26 cellular contexts compared by ENCODE assay signal in the genomic region with DNA sequence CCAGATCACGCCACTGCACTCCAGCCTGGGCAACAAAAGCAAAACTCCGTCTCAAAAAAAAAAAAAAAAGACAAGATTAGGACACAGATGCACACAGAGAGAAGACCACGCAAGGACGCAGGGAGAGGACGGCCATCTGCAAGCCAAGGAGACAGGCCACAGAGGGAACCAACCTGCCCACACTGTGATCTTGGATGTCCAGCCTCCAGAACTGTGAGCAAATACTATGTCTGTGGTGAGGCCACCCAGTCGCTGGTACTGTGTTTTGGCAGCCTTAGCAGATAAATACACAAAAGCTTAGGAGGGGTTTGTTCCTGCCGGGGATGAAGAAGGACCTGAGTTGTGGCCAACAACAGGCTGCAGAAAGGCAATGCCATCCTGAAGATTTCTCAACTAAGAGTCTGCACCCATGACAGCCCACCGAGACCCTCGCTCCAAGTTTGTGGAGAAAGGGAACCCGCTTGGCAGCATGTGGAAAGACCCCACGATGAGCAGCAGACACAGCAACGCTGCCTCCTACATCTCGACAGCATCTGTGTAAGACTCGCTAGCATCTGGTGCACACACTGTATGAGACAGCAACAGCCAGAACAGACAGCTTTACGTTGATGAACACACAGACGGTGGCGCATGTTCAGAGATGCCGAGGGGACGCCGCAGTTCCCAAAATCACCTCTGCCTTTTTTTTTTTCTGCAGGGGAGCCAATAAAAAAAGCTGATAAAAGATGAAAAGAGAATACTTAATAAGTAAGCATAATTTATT.
"Had no signal": no experiment of that assay in that cellular context is flagged by ENCODE, and none has a peak within 500 bp of the region (broad histone marks: within the 10 kb centered on the region; RNA-seq: fewer than 3 reads in every experiment).

No MANE protein-coding gene starts in this region.

- DNase-seq: activated CD4-positive, alpha-beta memory T cell treated with anti-CD3 and anti-CD28 coated beads, Interleukin-2, amount 10 ng/mL, durations not matched to agents 7 days and 5 days; activated CD4-positive, alpha-beta T cell treated with anti-CD3 and anti-CD28 coated beads for 48 hours; activated gamma-delta T cell; activated naive CD4-positive, alpha-beta T cell treated with anti-CD3 and anti-CD28 coated beads, Interleukin-2, amount 50 U/mL, for 16 hours; activated naive CD8-positive, alpha-beta T cell treated with anti-CD3 and anti-CD28 coated beads, Interleukin-2, amount 50 U/mL, for 24 hours; activated T-cell treated with anti-CD3 and anti-CD28 coated beads for 4 hours; anterior cingulate cortex; brain microvascular endothelial cell; colonic mucosa; esophagus squamous epithelium; islet precursor cell; left cardiac atrium; right lobe of liver; stimulated activated CD4-positive, alpha-beta T cell treated with anti-CD3 and anti-CD28 coated beads, Interleukin-4, amount 100 ng/mL, for 1 hour; stimulated activated naive CD4-positive, alpha-beta T cell; T-helper 17 cell; testis; upper lobe of left lung had no signal

- H3K4me1 Mint-ChIP-seq: activated CD4-positive, alpha-beta memory T cell treated with anti-CD3 and anti-CD28 coated beads, Interleukin-2, amount 10 ng/mL, durations not matched to agents 7 days and 5 days; activated naive CD8-positive, alpha-beta T cell treated with anti-CD3 and anti-CD28 coated beads, Interleukin-2, amount 50 U/mL, for 24 hours; central memory CD8-positive, alpha-beta T cell had no signal

- H3K27ac Mint-ChIP-seq: activated CD4-positive, alpha-beta memory T cell treated with anti-CD3 and anti-CD28 coated beads, Interleukin-2, amount 10 ng/mL, durations not matched to agents 7 days and 5 days; activated naive CD8-positive, alpha-beta T cell treated with anti-CD3 and anti-CD28 coated beads, Interleukin-2, amount 50 U/mL, for 24 hours; memory B cell; natural killer cell treated with Interleukin-12 subunit alpha and Interleukin-12 subunit beta and Interleukin-15 and Interleukin-18, amount 100 ng/mL, for 72 hours; T-helper 17 cell had no signal

- ATAC-seq: activated naive CD8-positive, alpha-beta T cell treated with anti-CD3 and anti-CD28 coated beads, Interleukin-2, amount 50 U/mL, for 24 hours; gastroesophageal sphincter; heart left ventricle; left cardiac atrium; right lobe of liver; T-helper 17 cell had no signal

- H3K4me1 ChIP-seq: colonic mucosa had no signal

- H3K27me3 Mint-ChIP-seq: activated CD4-positive, alpha-beta memory T cell treated with anti-CD3 and anti-CD28 coated beads, Interleukin-2, amount 10 ng/mL, durations not matched to agents 7 days and 5 days; activated naive CD8-positive, alpha-beta T cell treated with anti-CD3 and anti-CD28 coated beads, Interleukin-2, amount 50 U/mL, for 24 hours; central memory CD8-positive, alpha-beta T cell; memory B cell; natural killer cell treated with Interleukin-12 subunit alpha and Interleukin-12 subunit beta and Interleukin-15 and Interleukin-18, amount 100 ng/mL, for 72 hours; T-helper 17 cell had no signal

- H3K27me3 ChIP-seq: brain microvascular endothelial cell, colonic mucosa, esophagus squamous epithelium, gastroesophageal sphincter, heart left ventricle, neutrophil, right lobe of liver, testis, upper lobe of left lung had no signal

- H3K9me3 Mint-ChIP-seq: activated CD4-positive, alpha-beta memory T cell treated with anti-CD3 and anti-CD28 coated beads, Interleukin-2, amount 10 ng/mL, durations not matched to agents 7 days and 5 days; central memory CD8-positive, alpha-beta T cell; natural killer cell treated with Interleukin-12 subunit alpha and Interleukin-12 subunit beta and Interleukin-15 and Interleukin-18, amount 100 ng/mL, for 72 hours had no signal

- H3K9me3 ChIP-seq: colonic mucosa, esophagus squamous epithelium, gastroesophageal sphincter, neutrophil, right lobe of liver, testis, upper lobe of left lung had no signal

- H3K27ac ChIP-seq: colonic mucosa, esophagus squamous epithelium, gastroesophageal sphincter, heart left ventricle, neutrophil, parathyroid adenoma, right lobe of liver, testis, upper lobe of left lung had no signal

- H3K36me3 ChIP-seq: brain microvascular endothelial cell, colonic mucosa, gastroesophageal sphincter, neutrophil, right lobe of liver, upper lobe of left lung had no signal

- H3K4me3 ChIP-seq: colonic mucosa, esophagus squamous epithelium, gastroesophageal sphincter, heart left ventricle, right lobe of liver, smooth muscle cell, testis, upper lobe of left lung had no signal

- H3K4me3 Mint-ChIP-seq: activated CD4-positive, alpha-beta memory T cell treated with anti-CD3 and anti-CD28 coated beads, Interleukin-2, amount 10 ng/mL, durations not matched to agents 7 days and 5 days; activated naive CD8-positive, alpha-beta T cell treated with anti-CD3 and anti-CD28 coated beads, Interleukin-2, amount 50 U/mL, for 24 hours; central memory CD8-positive, alpha-beta T cell; memory B cell; natural killer cell treated with Interleukin-12 subunit alpha and Interleukin-12 subunit beta and Interleukin-15 and Interleukin-18, amount 100 ng/mL, for 72 hours; T-helper 17 cell had no signal
